ENCODE assay signal across 29 cellular contexts in genomic region chr12:56071648-56072047, GRCh38. TPM values are rescaled to one million over a fixed set of nuclear protein-coding genes. Genes with fewer than 3 reads are reported as not detected.
DNase-seq lines count a peak whose midpoint lies in the region; ATAC-seq, FAIRE-seq and TF ChIP-seq lines count a peak whose summit lies in the region.
"Had no signal": no experiment of that assay in that cellular context is flagged by ENCODE, and none has a peak within 500 bp of the region (broad histone marks: within the 10 kb centered on the region; RNA-seq: fewer than 3 reads in every experiment).

No MANE protein-coding gene starts in this region.

- CTCF ChIA-PET in HepG2 (lab: Yijun Ruan, JAX; ENCODE audit: low intra/inter-chr PET ratio, low total read pairs): no interaction called here

- H3K4me3 ChIP-seq in HepG2 (replicated peaks in 1 of 3; ENCODE audit: insufficient read depth in 1 of 3, low read depth in 2 of 3, low read length in 3 of 3) (no peak overlapping the region), right lobe of liver (no peak overlapping the region), astrocyte (ENCODE audit: insufficient read depth, low read depth, low read length) (no peak overlapping the region), fibroblast of villous mesenchyme (ENCODE audit: low read depth, low read length) (no peak overlapping the region)
- H3K4me3 ChIP-seq: dorsolateral prefrontal cortex, spleen had no signal

- H3K4me2 ChIP-seq in HepG2 (ENCODE audit: low read depth, low read length): no peak overlapping the region
- H3K4me2 ChIP-seq in astrocyte (ENCODE audit: low read length): no peak overlapping the region

- H3K36me3 ChIP-seq in HepG2 (replicated peaks in 1 of 2; ENCODE audit: control insufficient read depth in 1 of 2, insufficient read depth in 2 of 2, low read length in 2 of 2): no peaks in the 10 kb centered on the region
- H3K36me3 ChIP-seq in right lobe of liver: no peaks in the 10 kb centered on the region
- H3K36me3 ChIP-seq in astrocyte (ENCODE audit: insufficient read depth, low read length): no peaks in the 10 kb centered on the region
- H3K36me3 ChIP-seq: spleen had no signal

- no peak for TF ChIP-seq RAD21 in HepG2 (CRISPR knock-in tag; IDR thresholded peaks at IDR 0.05)

- intact Hi-C loops in HepG2 (cut with micrococcal nuclease; ENCODE audit: unreplicated experiment): no loop called here
- intact Hi-C loops in right lobe of liver (cut with DNase I): no loop called here

- H4K20me1 ChIP-seq in HepG2 (ENCODE audit: insufficient read depth, low read length) (no peaks in the 10 kb centered on the region), astrocyte (ENCODE audit: insufficient read depth, low read length) (no peaks in the 10 kb centered on the region)

- H3K27ac ChIP-seq in HepG2 (ENCODE audit: extremely low read length, insufficient read depth, low read length) (no peak overlapping the region), right lobe of liver (no peak overlapping the region), astrocyte (ENCODE audit: low read depth, low read length) (no peak overlapping the region)
- H3K27ac ChIP-seq: dorsolateral prefrontal cortex, spleen had no signal

- no peak overlapping the region for H2AFZ ChIP-seq in HepG2 (ENCODE audit: low read length)
- no peak overlapping the region for H2AFZ ChIP-seq in astrocyte (ENCODE audit: low read depth, low read length)

- TF ChIP-seq POLR2A in HepG2 (IDR thresholded peaks at IDR 0.05; ENCODE audit: insufficient read depth in 1 of 2, low read depth in 2 of 2, low read length in 2 of 2) (no peak), right lobe of liver (IDR thresholded peaks at IDR 0.05) (no peak)

- H3K27me3 Mint-ChIP-seq in astrocyte (ENCODE audit: low read depth, unreplicated experiment) (peaks cover 4% of the 10 kb centered on the region), glutamatergic neuron (ENCODE audit: unreplicated experiment) (peaks cover 4% of the 10 kb centered on the region)
- peaks cover 5 to 6% of the 10 kb centered on the region in 2 donors for H3K27me3 Mint-ChIP-seq in stimulated activated naive B cell treated with anti-CD40 and anti-IgM and Interleukin-4, amounts not matched to agents 10 μg/mL and 1 μg/mL and 100 μg/mL, for 72 hours
- H3K27me3 Mint-ChIP-seq: activated T-cell treated with anti-CD3 and anti-CD28 coated beads, Interleukin-2, amount 50 U/mL, for 24 hours; central memory CD8-positive, alpha-beta T cell; stimulated activated naive CD8-positive, alpha-beta T cell treated with anti-CD3 and anti-CD28 coated beads, Interleukin-15, Interleukin-2, amounts not matched to agents 100 ng/mL and 50 ng/mL, for 24 hours; type B pancreatic cell had no signal

- H3K36me3 Mint-ChIP-seq in astrocyte (ENCODE audit: low read depth, unreplicated experiment) (no peaks in the 10 kb centered on the region), glutamatergic neuron (ENCODE audit: unreplicated experiment) (no peaks in the 10 kb centered on the region)
- no peaks in the 10 kb centered on the region for H3K36me3 Mint-ChIP-seq in stimulated activated naive B cell treated with anti-CD40 and anti-IgM and Interleukin-4, amounts not matched to agents 10 μg/mL and 1 μg/mL and 100 μg/mL, for 72 hours
- H3K36me3 Mint-ChIP-seq: memory B cell, naive B cell, type B pancreatic cell had no signal

- ATAC-seq in HepG2 (no peak; the same call in 1 of the 3 replicates), right lobe of liver (no peak), HG03135 (IDR thresholded peaks at IDR 0.05; ENCODE audit: unreplicated experiment) (no peak)
- ATAC-seq in stimulated activated naive B cell treated with anti-CD40 and anti-IgM and Interleukin-4, amounts not matched to agents 10 μg/mL and 1 μg/mL and 100 μg/mL, for 72 hours (replicated peaks): no peak
- ATAC-seq: activated CD8-positive, alpha-beta T cell treated with anti-CD3 and anti-CD28 coated beads, Interleukin-2, amount 10 ng/mL, durations not matched to agents 7 days and 5 days had no signal

- H3K4me1 ChIP-seq in HepG2 (ENCODE audit: insufficient read depth, low read length) (peaks cover 39% of the 10 kb centered on the region), right lobe of liver (no peaks in the 10 kb centered on the region), astrocyte (ENCODE audit: insufficient read depth, low read length) (no peaks in the 10 kb centered on the region)
- H3K4me1 ChIP-seq: spleen had no signal

- BruUV-seq in HepG2 (replicated peaks; lab: Mats Ljungman, UMichigan): no TSS peak

- H3K9me3 ChIP-seq in HepG2 (ENCODE audit: low read length): no peaks in the 10 kb centered on the region
- H3K9me3 ChIP-seq in right lobe of liver: no peaks in the 10 kb centered on the region
- H3K9me3 ChIP-seq in astrocyte (ENCODE audit: insufficient read depth, low read depth, low read length): no peaks in the 10 kb centered on the region
- H3K9me3 ChIP-seq: spleen had no signal

- WGBS in HepG2 (ENCODE audit: low lambda C conversion rate): 6% methylated on average over 4 of the region's 4 CpGs
- 91% methylated on average over 4 of the region's 4 CpGs for WGBS in right lobe of liver (ENCODE audit: insufficient coverage, low coverage, low lambda C conversion rate, missing lambda C conversion rate)

- no peak overlapping the region for H3K9ac ChIP-seq in HepG2 (ENCODE audit: insufficient read depth, low read depth, low read length)
- H3K9ac ChIP-seq in astrocyte (ENCODE audit: low read length): no peak overlapping the region

- in situ Hi-C loops in HepG2 (cut with HindIII; ENCODE audit: extremely low pct_ligation_motif_present, low pct_unique_long_range_greater_than_20kb): no loop called here

- H3K79me2 ChIP-seq in HepG2 (ENCODE audit: insufficient read depth, low read length) (no peaks in the 10 kb centered on the region), astrocyte (ENCODE audit: insufficient read depth, low read length) (no peaks in the 10 kb centered on the region)

- H3K9me3 Mint-ChIP-seq in astrocyte (ENCODE audit: unreplicated experiment) (no peaks in the 10 kb centered on the region), glutamatergic neuron (ENCODE audit: unreplicated experiment) (peaks cover under 1% of the 10 kb centered on the region)
- H3K9me3 Mint-ChIP-seq in stimulated activated naive B cell treated with anti-CD40 and anti-IgM and Interleukin-4, amounts not matched to agents 10 μg/mL and 1 μg/mL and 100 μg/mL, for 72 hours: no peaks in the 10 kb centered on the region
- H3K9me3 Mint-ChIP-seq: activated T-cell treated with anti-CD3 and anti-CD28 coated beads, Interleukin-2, amount 50 U/mL, for 24 hours; central memory CD8-positive, alpha-beta T cell; memory B cell; naive B cell; stimulated activated naive CD8-positive, alpha-beta T cell treated with anti-CD3 and anti-CD28 coated beads, Interleukin-15, Interleukin-2, amounts not matched to agents 100 ng/mL and 50 ng/mL, for 24 hours; type B pancreatic cell had no signal

- DNase-seq in HepG2 (ENCODE audit: low spot score) (peak; percentile 56), right lobe of liver (no peak), astrocyte (ENCODE audit: low read depth) (peak; percentile 16), fibroblast of villous mesenchyme (ENCODE audit: low read depth) (peak; percentile 23), SK-N-DZ (ENCODE audit: low spot score) (no peak), glutamatergic neuron (no peak)
- no peak for DNase-seq in stimulated activated naive B cell treated with anti-CD40 and anti-IgM and Interleukin-4, amounts not matched to agents 10 μg/mL and 1 μg/mL and 100 μg/mL, for 72 hours
- DNase-seq: activated CD4-positive, CD25-positive, alpha-beta regulatory T cell treated with anti-CD3 and anti-CD28 coated beads, Interleukin-2, amount 50 U/mL, for 72 hours; activated CD8-positive, alpha-beta T cell treated with anti-CD3 and anti-CD28 coated beads, Interleukin-2, amount 10 ng/mL, durations not matched to agents 7 days and 5 days; activated naive CD4-positive, alpha-beta T cell treated with Interleukin-2 at 50 U/mL for 16 hours; activated T-cell treated with anti-CD3 and anti-CD28 coated beads, Interleukin-2, amount 50 U/mL, for 24 hours; anterior cingulate cortex; DMS79; dorsolateral prefrontal cortex; kidney glomerular epithelial cell; naive B cell; NCI-H1436 treated with DMSO at 0.1 percent for 48 hours; NCI-H774; occipital lobe; spleen; stimulated activated CD4-positive, alpha-beta T cell treated with anti-CD3 and anti-CD28 coated beads, Interleukin-4, amount 100 ng/mL, for 1 hour had no signal

- H3K4me1 Mint-ChIP-seq in astrocyte (ENCODE audit: low read depth, unreplicated experiment) (peaks cover 3% of the 10 kb centered on the region), glutamatergic neuron (ENCODE audit: low read depth, unreplicated experiment) (no peaks in the 10 kb centered on the region)
- no peaks in the 10 kb centered on the region for H3K4me1 Mint-ChIP-seq in stimulated activated naive B cell treated with anti-CD40 and anti-IgM and Interleukin-4, amounts not matched to agents 10 μg/mL and 1 μg/mL and 100 μg/mL, for 72 hours
- H3K4me1 Mint-ChIP-seq: B cell; central memory CD8-positive, alpha-beta T cell; memory B cell; naive B cell had no signal

- FAIRE-seq in HepG2 (lab: Jason Lieb, UNC) (no peak), astrocyte (lab: Jason Lieb, UNC) (no peak)
- FAIRE-seq: A204.1, GM19239 had no signal

- H3K27ac Mint-ChIP-seq in astrocyte (ENCODE audit: unreplicated experiment) (no peak overlapping the region), glutamatergic neuron (ENCODE audit: unreplicated experiment) (no peak overlapping the region)
- no peak overlapping the region for H3K27ac Mint-ChIP-seq in stimulated activated naive B cell treated with anti-CD40 and anti-IgM and Interleukin-4, amounts not matched to agents 10 μg/mL and 1 μg/mL and 100 μg/mL, for 72 hours
- H3K27ac Mint-ChIP-seq: activated CD8-positive, alpha-beta T cell treated with anti-CD3 and anti-CD28 coated beads, Interleukin-2, amount 10 ng/mL, durations not matched to agents 7 days and 5 days; activated T-cell treated with anti-CD3 and anti-CD28 coated beads, Interleukin-2, amount 50 U/mL, for 24 hours; B cell; memory B cell; stimulated activated naive CD8-positive, alpha-beta T cell treated with anti-CD3 and anti-CD28 coated beads, Interleukin-15, Interleukin-2, amounts not matched to agents 100 ng/mL and 50 ng/mL, for 24 hours; type B pancreatic cell had no signal

- TF ChIP-seq CTCF in HepG2 (CRISPR knock-in tag; IDR thresholded peaks at IDR 0.05) (no peak), right lobe of liver (IDR thresholded peaks at IDR 0.05) (no peak), astrocyte (IDR thresholded peaks at IDR 0.05; ENCODE audit: insufficient read depth, low read depth, low read length) (no peak), fibroblast of villous mesenchyme (IDR thresholded peaks at IDR 0.05; ENCODE audit: insufficient read depth, low read depth, low read length) (no peak), glutamatergic neuron (IDR thresholded peaks at IDR 0.05; ENCODE audit: partially characterized antibody, unreplicated experiment) (no peak)

- POLR2A ChIA-PET in HepG2 (lab: Yijun Ruan, JAX): interaction anchor here (1.0 to 2.5 kb wide), 3 partner anchors 10 to 98 kb away, joined by 3 to 14 read pairs (median 4); partner anchors contain the start of genes RAB5B and SUOX

- H3K4me3 Mint-ChIP-seq in astrocyte (ENCODE audit: unreplicated experiment): no peak overlapping the region
- H3K4me3 Mint-ChIP-seq in stimulated activated naive B cell treated with anti-CD40 and anti-IgM and Interleukin-4, amounts not matched to agents 10 μg/mL and 1 μg/mL and 100 μg/mL, for 72 hours: no peak overlapping the region
- no peak overlapping the region for H3K4me3 Mint-ChIP-seq in glutamatergic neuron (ENCODE audit: unreplicated experiment)
- H3K4me3 Mint-ChIP-seq: activated CD8-positive, alpha-beta T cell treated with anti-CD3 and anti-CD28 coated beads, Interleukin-2, amount 10 ng/mL, durations not matched to agents 7 days and 5 days; activated T-cell treated with anti-CD3 and anti-CD28 coated beads, Interleukin-2, amount 50 U/mL, for 24 hours; B cell; central memory CD8-positive, alpha-beta T cell; memory B cell; stimulated activated naive CD8-positive, alpha-beta T cell treated with anti-CD3 and anti-CD28 coated beads, Interleukin-15, Interleukin-2, amounts not matched to agents 100 ng/mL and 50 ng/mL, for 24 hours; type B pancreatic cell had no signal

- TF ChIP-seq EP300 in HepG2 (IDR thresholded peaks at IDR 0.05; ENCODE audit: low read depth in 2 of 2, low read length in 2 of 2) (no peak), HepG2 (CRISPR knock-in tag; IDR thresholded peaks at IDR 0.05; ENCODE audit: borderline replicate concordance) (no peak)

- H3K27me3 ChIP-seq in HepG2 (ENCODE audit: control insufficient read depth in 1 of 2, insufficient read depth in 2 of 2, low read length in 2 of 2) (no peaks in the 10 kb centered on the region; a peak in 1 of 5 replicates), right lobe of liver (no peaks in the 10 kb centered on the region), astrocyte (ENCODE audit: insufficient read depth, low read length) (no peaks in the 10 kb centered on the region)
- H3K27me3 ChIP-seq: dorsolateral prefrontal cortex, spleen had no signal

RNA-seq across cellular contexts. Expression of gene ERBB3, which starts 8.3 kb away (rescaled TPM):
- total RNA-seq in HepG2 (2016; rRNA removed; fragmentation: Illumina TruSeq; extraction: Trizol) (55.2 and 93.6 TPM in 2 replicates), right lobe of liver (100 to 1,000 TPM in 1 of 6 experiments, 10 to 100 TPM in 5; 39.1 to 139 (median 66.9) TPM), astrocyte (2.6 and 3.8 TPM in 2 replicates), fibroblast of villous mesenchyme (0.32 and 1.7 TPM in 2 replicates), glutamatergic neuron (ENCODE audit: unreplicated experiment) (33.7 TPM)
- 36.1 and 42.2 TPM in 2 replicates for total RNA-seq in HepG2 (2016; cell fraction: cytosol; rRNA removed; fragmentation: Illumina TruSeq; extraction: Trizol; ENCODE audit: low read depth)
- 46.7 and 98.5 TPM in 2 replicates for total RNA-seq in HepG2 (2016; cell fraction: insoluble cytoplasmic fraction; rRNA removed; fragmentation: Illumina TruSeq; extraction: Trizol)
- 46.8 and 48.3 TPM in 2 replicates for total RNA-seq in HepG2 (2016; cell fraction: membrane; rRNA removed; fragmentation: Illumina TruSeq; extraction: Trizol)
- 117 and 127 TPM in 2 replicates for total RNA-seq in HepG2 (2016; cell fraction: nucleus; rRNA removed; fragmentation: Illumina TruSeq; extraction: Trizol)
- polyA plus RNA-seq in HepG2 (2011; rRNA removed): 358 and 371 TPM in 2 replicates
- 214 and 230 TPM in 2 replicates for polyA plus RNA-seq in HepG2 (2011; cell fraction: cytosol; rRNA removed)
- polyA plus RNA-seq in HepG2 (2011; cell fraction: nucleus; rRNA removed): 367 and 383 TPM in 2 replicates
- polyA plus RNA-seq in HepG2 (2012): 198 and 242 TPM in 2 replicates
- polyA plus RNA-seq in HepG2 (2016; cell fraction: cytosol; fragmentation: Illumina TruSeq; extraction: Trizol; ENCODE audit: low read depth): 24.3 and 27.5 TPM in 2 replicates
- polyA plus RNA-seq in HepG2 (2016; cell fraction: insoluble cytoplasmic fraction; fragmentation: Illumina TruSeq; extraction: Trizol; ENCODE audit: low read depth): 35.3 and 44.6 TPM in 2 replicates
- 26.3 and 32.3 TPM in 2 replicates for polyA plus RNA-seq in HepG2 (2016; cell fraction: membrane; fragmentation: Illumina TruSeq; extraction: Trizol; ENCODE audit: low read depth)
- 175 and 182 TPM in 2 replicates for polyA plus RNA-seq in HepG2 (2016; cell fraction: nucleus; fragmentation: Illumina TruSeq; extraction: Trizol; ENCODE audit: insufficient read depth, low read depth)
- 35.9 and 876 TPM in 2 replicates for polyA minus RNA-seq in HepG2 (2011; rRNA and poly(A)+ RNA removed; ENCODE audit: low replicate concordance)
- polyA minus RNA-seq in HepG2 (2011; cell fraction: cytosol; rRNA and poly(A)+ RNA removed): 280 and 283 TPM in 2 replicates
- polyA minus RNA-seq in HepG2 (2011; cell fraction: nucleus; rRNA and poly(A)+ RNA removed): 466 and 567 TPM in 2 replicates
- polyA plus RNA-seq in SK-N-DZ (2014; cell fraction: cytosol; rRNA removed): 0.03 and 0.30 TPM in 2 replicates
- 0.19 and 0.42 TPM in 2 replicates for polyA plus RNA-seq in SK-N-DZ (2014; cell fraction: nucleus; rRNA removed)
- total RNA-seq: B cell had no signal

RNA-seq across cellular contexts. Expression of gene RPS26, which starts 29.9 kb away (rescaled TPM):
- total RNA-seq in HepG2 (2016; rRNA removed; fragmentation: Illumina TruSeq; extraction: Trizol) (421 and 486 TPM in 2 replicates), right lobe of liver (100 to 1,000 TPM in 2 of 6 experiments, 10 to 100 TPM in 4; 17.2 to 600 (median 24.9) TPM), astrocyte (39.4 and 45.9 TPM in 2 replicates), fibroblast of villous mesenchyme (197 and 313 TPM in 2 replicates), glutamatergic neuron (ENCODE audit: unreplicated experiment) (29.8 TPM)
- total RNA-seq in HepG2 (2016; cell fraction: cytosol; rRNA removed; fragmentation: Illumina TruSeq; extraction: Trizol; ENCODE audit: low read depth): 72.0 TPM in 2 replicates
- 458 and 473 TPM in 2 replicates for total RNA-seq in HepG2 (2016; cell fraction: insoluble cytoplasmic fraction; rRNA removed; fragmentation: Illumina TruSeq; extraction: Trizol)
- 138 and 145 TPM in 2 replicates for total RNA-seq in HepG2 (2016; cell fraction: membrane; rRNA removed; fragmentation: Illumina TruSeq; extraction: Trizol)
- total RNA-seq in HepG2 (2016; cell fraction: nucleus; rRNA removed; fragmentation: Illumina TruSeq; extraction: Trizol): 138 and 140 TPM in 2 replicates
- 137 and 150 TPM in 2 replicates for polyA plus RNA-seq in HepG2 (2011; rRNA removed)
- polyA plus RNA-seq in HepG2 (2011; cell fraction: cytosol; rRNA removed): 378 and 432 TPM in 2 replicates
- 76.8 and 81.8 TPM in 2 replicates for polyA plus RNA-seq in HepG2 (2011; cell fraction: nucleus; rRNA removed)
- 154 and 167 TPM in 2 replicates for polyA plus RNA-seq in HepG2 (2012)
- 148 and 185 TPM in 2 replicates for polyA plus RNA-seq in HepG2 (2016; cell fraction: cytosol; fragmentation: Illumina TruSeq; extraction: Trizol; ENCODE audit: low read depth)
- polyA plus RNA-seq in HepG2 (2016; cell fraction: insoluble cytoplasmic fraction; fragmentation: Illumina TruSeq; extraction: Trizol; ENCODE audit: low read depth): 474 and 475 TPM in 2 replicates
- polyA plus RNA-seq in HepG2 (2016; cell fraction: membrane; fragmentation: Illumina TruSeq; extraction: Trizol; ENCODE audit: low read depth): 144 and 146 TPM in 2 replicates
- 247 and 273 TPM in 2 replicates for polyA plus RNA-seq in HepG2 (2016; cell fraction: nucleus; fragmentation: Illumina TruSeq; extraction: Trizol; ENCODE audit: insufficient read depth, low read depth)
- polyA minus RNA-seq in HepG2 (2011; rRNA and poly(A)+ RNA removed; ENCODE audit: low replicate concordance): 68.8 and 527 TPM in 2 replicates
- 25.4 and 29.8 TPM in 2 replicates for polyA minus RNA-seq in HepG2 (2011; cell fraction: cytosol; rRNA and poly(A)+ RNA removed)
- polyA minus RNA-seq in HepG2 (2011; cell fraction: nucleus; rRNA and poly(A)+ RNA removed): 35.5 and 41.8 TPM in 2 replicates
- polyA plus RNA-seq in SK-N-DZ (2014; cell fraction: cytosol; rRNA removed): 360 and 480 TPM in 2 replicates
- 280 and 660 TPM in 2 replicates for polyA plus RNA-seq in SK-N-DZ (2014; cell fraction: nucleus; rRNA removed)

RNA-seq across cellular contexts. Expression of gene PA2G4, which starts 32.7 kb away (rescaled TPM):
- 240 and 281 TPM in 2 replicates for total RNA-seq in HepG2 (2016; rRNA removed; fragmentation: Illumina TruSeq; extraction: Trizol)
- 34.6 and 38.4 TPM in 2 replicates for total RNA-seq in HepG2 (2016; cell fraction: cytosol; rRNA removed; fragmentation: Illumina TruSeq; extraction: Trizol; ENCODE audit: low read depth)
- 238 and 272 TPM in 2 replicates for total RNA-seq in HepG2 (2016; cell fraction: insoluble cytoplasmic fraction; rRNA removed; fragmentation: Illumina TruSeq; extraction: Trizol)
- 70.8 and 76.3 TPM in 2 replicates for total RNA-seq in HepG2 (2016; cell fraction: membrane; rRNA removed; fragmentation: Illumina TruSeq; extraction: Trizol)
- 107 and 120 TPM in 2 replicates for total RNA-seq in HepG2 (2016; cell fraction: nucleus; rRNA removed; fragmentation: Illumina TruSeq; extraction: Trizol)
- 115 and 147 TPM in 2 replicates for polyA plus RNA-seq in HepG2 (2011; rRNA removed)
- polyA plus RNA-seq in HepG2 (2011; cell fraction: cytosol; rRNA removed): 101 and 136 TPM in 2 replicates
- 71.8 and 88.2 TPM in 2 replicates for polyA plus RNA-seq in HepG2 (2011; cell fraction: nucleus; rRNA removed)
- 112 and 121 TPM in 2 replicates for polyA plus RNA-seq in HepG2 (2012)
- 42.2 and 43.3 TPM in 2 replicates for polyA plus RNA-seq in HepG2 (2016; cell fraction: cytosol; fragmentation: Illumina TruSeq; extraction: Trizol; ENCODE audit: low read depth)
- 357 and 380 TPM in 2 replicates for polyA plus RNA-seq in HepG2 (2016; cell fraction: insoluble cytoplasmic fraction; fragmentation: Illumina TruSeq; extraction: Trizol; ENCODE audit: low read depth)
- 55.0 and 58.3 TPM in 2 replicates for polyA plus RNA-seq in HepG2 (2016; cell fraction: membrane; fragmentation: Illumina TruSeq; extraction: Trizol; ENCODE audit: low read depth)
- 190 and 200 TPM in 2 replicates for polyA plus RNA-seq in HepG2 (2016; cell fraction: nucleus; fragmentation: Illumina TruSeq; extraction: Trizol; ENCODE audit: insufficient read depth, low read depth)
- polyA minus RNA-seq in HepG2 (2011; rRNA and poly(A)+ RNA removed; ENCODE audit: low replicate concordance): 51.1 and 143 TPM in 2 replicates
- polyA minus RNA-seq in HepG2 (2011; cell fraction: cytosol; rRNA and poly(A)+ RNA removed): 71.0 and 74.1 TPM in 2 replicates
- polyA minus RNA-seq in HepG2 (2011; cell fraction: nucleus; rRNA and poly(A)+ RNA removed): 70.0 and 97.2 TPM in 2 replicates
- 10 to 100 TPM; 29.7 to 82.4 (median 36.6) TPM for total RNA-seq in right lobe of liver
- 124 and 130 TPM in 2 replicates for total RNA-seq in astrocyte
- total RNA-seq in fibroblast of villous mesenchyme: 119 and 158 TPM in 2 replicates
- polyA plus RNA-seq in SK-N-DZ (2014; cell fraction: cytosol; rRNA removed): 542 and 642 TPM in 2 replicates
- 265 and 280 TPM in 2 replicates for polyA plus RNA-seq in SK-N-DZ (2014; cell fraction: nucleus; rRNA removed)
- total RNA-seq in glutamatergic neuron (ENCODE audit: unreplicated experiment): 86.5 TPM

RNA-seq across cellular contexts. Expression of gene RPL41, which starts 44.8 kb away (rescaled TPM):
- 4,012 and 4,443 TPM in 2 replicates for total RNA-seq in HepG2 (2016; rRNA removed; fragmentation: Illumina TruSeq; extraction: Trizol)
- total RNA-seq in HepG2 (2016; cell fraction: cytosol; rRNA removed; fragmentation: Illumina TruSeq; extraction: Trizol; ENCODE audit: low read depth): 4,595 and 4,984 TPM in 2 replicates
- total RNA-seq in HepG2 (2016; cell fraction: insoluble cytoplasmic fraction; rRNA removed; fragmentation: Illumina TruSeq; extraction: Trizol): 3,905 and 4,309 TPM in 2 replicates
- 8,921 and 9,031 TPM in 2 replicates for total RNA-seq in HepG2 (2016; cell fraction: membrane; rRNA removed; fragmentation: Illumina TruSeq; extraction: Trizol)
- 1,404 and 1,661 TPM in 2 replicates for total RNA-seq in HepG2 (2016; cell fraction: nucleus; rRNA removed; fragmentation: Illumina TruSeq; extraction: Trizol)
- 6,595 and 7,670 TPM in 2 replicates for polyA plus RNA-seq in HepG2 (2011; rRNA removed)
- polyA plus RNA-seq in HepG2 (2011; cell fraction: cytosol; rRNA removed): 10,426 and 10,610 TPM in 2 replicates
- polyA plus RNA-seq in HepG2 (2011; cell fraction: nucleus; rRNA removed): 2,744 and 3,913 TPM in 2 replicates
- 6,590 and 7,439 TPM in 2 replicates for polyA plus RNA-seq in HepG2 (2012)
- polyA plus RNA-seq in HepG2 (2016; cell fraction: cytosol; fragmentation: Illumina TruSeq; extraction: Trizol; ENCODE audit: low read depth): 4,736 and 5,581 TPM in 2 replicates
- 3,730 and 4,210 TPM in 2 replicates for polyA plus RNA-seq in HepG2 (2016; cell fraction: insoluble cytoplasmic fraction; fragmentation: Illumina TruSeq; extraction: Trizol; ENCODE audit: low read depth)
- polyA plus RNA-seq in HepG2 (2016; cell fraction: membrane; fragmentation: Illumina TruSeq; extraction: Trizol; ENCODE audit: low read depth): 7,715 and 8,246 TPM in 2 replicates
- polyA plus RNA-seq in HepG2 (2016; cell fraction: nucleus; fragmentation: Illumina TruSeq; extraction: Trizol; ENCODE audit: insufficient read depth, low read depth): 2,380 and 2,524 TPM in 2 replicates
- 1,172 and 2,100 TPM in 2 replicates for polyA minus RNA-seq in HepG2 (2011; rRNA and poly(A)+ RNA removed; ENCODE audit: low replicate concordance)
- 821 and 951 TPM in 2 replicates for polyA minus RNA-seq in HepG2 (2011; cell fraction: cytosol; rRNA and poly(A)+ RNA removed)
- polyA minus RNA-seq in HepG2 (2011; cell fraction: nucleus; rRNA and poly(A)+ RNA removed): 395 and 501 TPM in 2 replicates
- total RNA-seq in right lobe of liver: 1,000 to 10,000 TPM in 4 of 6 experiments, 100 to 1,000 TPM in 2; 516 to 1,547 (median 1,257) TPM
- total RNA-seq in astrocyte: 3,078 and 3,088 TPM in 2 replicates
- 1,700 and 3,242 TPM in 2 replicates for total RNA-seq in fibroblast of villous mesenchyme
- polyA plus RNA-seq in SK-N-DZ (2014; cell fraction: cytosol; rRNA removed): 3,750 and 3,796 TPM in 2 replicates
- polyA plus RNA-seq in SK-N-DZ (2014; cell fraction: nucleus; rRNA removed): 2,247 and 3,087 TPM in 2 replicates
- total RNA-seq in glutamatergic neuron (ENCODE audit: unreplicated experiment): 1,433 TPM

RNA-seq across cellular contexts. Expression of gene ZC3H10, which starts 46.4 kb away (rescaled TPM):
- total RNA-seq in HepG2 (2016; rRNA removed; fragmentation: Illumina TruSeq; extraction: Trizol) (1.9 and 2.3 TPM in 2 replicates), right lobe of liver (1 to 10 TPM; 1.7 to 5.4 (median 3.2) TPM), astrocyte (4.1 and 4.2 TPM in 2 replicates), fibroblast of villous mesenchyme (3.9 and 4.3 TPM in 2 replicates), glutamatergic neuron (ENCODE audit: unreplicated experiment) (11.1 TPM)
- total RNA-seq in HepG2 (2016; cell fraction: cytosol; rRNA removed; fragmentation: Illumina TruSeq; extraction: Trizol; ENCODE audit: low read depth): 3.2 and 3.7 TPM in 2 replicates
- total RNA-seq in HepG2 (2016; cell fraction: insoluble cytoplasmic fraction; rRNA removed; fragmentation: Illumina TruSeq; extraction: Trizol): 1.6 and 2.5 TPM in 2 replicates
- total RNA-seq in HepG2 (2016; cell fraction: membrane; rRNA removed; fragmentation: Illumina TruSeq; extraction: Trizol): 2.0 and 3.1 TPM in 2 replicates
- total RNA-seq in HepG2 (2016; cell fraction: nucleus; rRNA removed; fragmentation: Illumina TruSeq; extraction: Trizol): 2.9 and 4.3 TPM in 2 replicates
- 0.70 and 0.98 TPM in 2 replicates for polyA plus RNA-seq in HepG2 (2011; rRNA removed)
- 0.58 and 0.59 TPM in 2 replicates for polyA plus RNA-seq in HepG2 (2011; cell fraction: cytosol; rRNA removed)
- polyA plus RNA-seq in HepG2 (2011; cell fraction: nucleus; rRNA removed): 2.0 and 2.3 TPM in 2 replicates
- 0.99 and 1.0 TPM in 2 replicates for polyA plus RNA-seq in HepG2 (2012)
- polyA plus RNA-seq in HepG2 (2016; cell fraction: cytosol; fragmentation: Illumina TruSeq; extraction: Trizol; ENCODE audit: low read depth): 0.17 and 0.23 TPM in 2 replicates
- 1.2 and 1.5 TPM in 2 replicates for polyA plus RNA-seq in HepG2 (2016; cell fraction: insoluble cytoplasmic fraction; fragmentation: Illumina TruSeq; extraction: Trizol; ENCODE audit: low read depth)
- 0.38 and 0.55 TPM in 2 replicates for polyA plus RNA-seq in HepG2 (2016; cell fraction: membrane; fragmentation: Illumina TruSeq; extraction: Trizol; ENCODE audit: low read depth)
- polyA plus RNA-seq in HepG2 (2016; cell fraction: nucleus; fragmentation: Illumina TruSeq; extraction: Trizol; ENCODE audit: insufficient read depth, low read depth): 2.3 and 2.8 TPM in 2 replicates
- 5.6 and 16.3 TPM in 2 replicates for polyA minus RNA-seq in HepG2 (2011; rRNA and poly(A)+ RNA removed; ENCODE audit: low replicate concordance)
- 1.8 and 2.6 TPM in 2 replicates for polyA minus RNA-seq in HepG2 (2011; cell fraction: cytosol; rRNA and poly(A)+ RNA removed)
- polyA minus RNA-seq in HepG2 (2011; cell fraction: nucleus; rRNA and poly(A)+ RNA removed): 8.6 and 8.8 TPM in 2 replicates
- 4.9 and 5.9 TPM in 2 replicates for polyA plus RNA-seq in SK-N-DZ (2014; cell fraction: cytosol; rRNA removed)
- polyA plus RNA-seq in SK-N-DZ (2014; cell fraction: nucleus; rRNA removed): 5.0 and 5.6 TPM in 2 replicates

Comparison
In these comparisons a context has a peak if more than half of its experiments do, and no peak if none do; other contexts are left out.
1. DNase-seq: peak in HepG2 (single experiment), astrocyte (single experiment) and fibroblast of villous mesenchyme (single experiment); none in right lobe of liver (0 of 3), SK-N-DZ (single experiment), stimulated activated naive B cell treated with anti-CD40 and anti-IgM and Interleukin-4, amounts not matched to agents 10 μg/mL and 1 μg/mL and 100 μg/mL, for 72 hours (single experiment) and glutamatergic neuron (single experiment).